14 cellular contexts compared by ENCODE assay signal in genomic region chr1:211870156-211870555, GRCh38.
"Had no signal": no experiment of that assay in that cellular context is flagged by ENCODE, and none has a peak within 500 bp of the region (broad histone marks: within the 10 kb centered on the region; RNA-seq: fewer than 3 reads in every experiment).

No MANE protein-coding gene starts in this region.

- ATAC-seq: activated CD8-positive, alpha-beta T cell treated with anti-CD3 and anti-CD28 coated beads, Interleukin-2, amount 10 ng/mL, durations not matched to agents 7 days and 5 days; gastrocnemius medialis; stimulated activated effector memory CD8-positive, alpha-beta T cell treated with anti-CD3 and anti-CD28 coated beads, Interleukin-12 subunit alpha, Interleukin-12 subunit beta, amount 100 ng/mL, for 72 hours had no signal

- H3K4me3 ChIP-seq: esophagus muscularis mucosa, gastrocnemius medialis, tibial artery, uterus had no signal

- FAIRE-seq: small intestine had no signal

- DNase-seq: activated CD4-positive, alpha-beta T cell treated with anti-CD3 and anti-CD28 coated beads for 48 hours; activated CD8-positive, alpha-beta memory T cell treated with anti-CD3 and anti-CD28 coated beads, Interleukin-2, amount 50 U/mL, for 48 hours; activated CD8-positive, alpha-beta T cell treated with anti-CD3 and anti-CD28 coated beads, Interleukin-2, amount 10 ng/mL, durations not matched to agents 7 days and 5 days; activated naive CD4-positive, alpha-beta T cell; cerebellar nuclear complex; gastrocnemius medialis; retina; small intestine; T-helper 1 cell; tibial artery; uterus; WERI-Rb-1 had no signal
